In the genomic region with DNA sequence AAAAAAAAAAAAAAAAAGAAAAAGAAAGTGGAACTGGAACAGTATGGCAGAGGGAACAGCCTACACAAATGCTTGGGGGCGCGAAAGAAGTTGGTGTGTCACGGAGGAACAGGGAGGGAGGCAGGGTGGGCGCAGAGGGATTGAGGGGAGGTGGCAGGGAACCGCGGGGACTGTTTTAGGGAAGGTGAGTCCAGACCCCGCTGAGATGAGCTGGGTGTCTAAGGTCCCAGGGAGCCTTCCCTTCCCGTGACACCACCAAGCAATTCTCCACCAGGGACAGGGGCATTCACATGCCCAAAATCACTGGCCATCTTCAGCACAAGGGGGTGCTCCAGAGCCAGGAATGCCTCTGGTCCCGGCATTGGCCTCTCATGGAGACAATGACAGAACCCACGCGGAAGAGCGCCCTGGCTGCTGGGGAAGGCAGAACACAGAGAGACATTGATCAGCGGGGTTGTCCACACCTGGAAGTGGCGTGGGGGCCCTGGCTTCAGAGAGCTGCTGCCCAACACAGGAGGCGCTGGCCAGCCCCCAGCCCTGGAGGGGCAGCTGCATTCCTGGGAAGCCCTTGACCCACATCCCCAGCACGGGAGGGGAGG, we compare ENCODE assay signal across 8 cellular contexts. TPM values are rescaled to one million over a fixed set of nuclear protein-coding genes. Genes with fewer than 3 reads are reported as not detected.
DNase-seq lines count a peak whose midpoint lies in the region; ATAC-seq and TF ChIP-seq lines count a peak whose summit lies in the region.

No MANE protein-coding gene starts in this region.

- H3K4me1 Mint-ChIP-seq in activated CD4-positive, alpha-beta memory T cell treated with anti-CD3 and anti-CD28 coated beads, Interleukin-2, amount 10 ng/mL, durations not matched to agents 7 days and 5 days, result peaks cover 34% of the 10 kb centered on the region
- H3K4me1 Mint-ChIP-seq in nephron progenitor cell, result peaks cover 36% of the 10 kb centered on the region

- ATAC-seq in HG03520 (IDR thresholded peaks at IDR 0.05; ENCODE audit: unreplicated experiment) (no peak), GM19397 (IDR thresholded peaks at IDR 0.05; ENCODE audit: unreplicated experiment) (no peak)

- CTCF ChIA-PET in activated CD4-positive, alpha-beta memory T cell treated with anti-CD3 and anti-CD28 coated beads, Interleukin-2, amount 10 ng/mL, durations not matched to agents 7 days and 5 days (lab: Charles Lee), result interaction anchor here (0.8 to 2.9 kb wide), 14 partner anchors 14 to 345 kb away, joined by 3 to 14 read pairs (median 4); a partner anchor contains a TSS

- H3K27me3 Mint-ChIP-seq in activated CD4-positive, alpha-beta memory T cell treated with anti-CD3 and anti-CD28 coated beads, Interleukin-2, amount 10 ng/mL, durations not matched to agents 7 days and 5 days, result no peaks in the 10 kb centered on the region
- peaks cover 13% of the 10 kb centered on the region for H3K27me3 Mint-ChIP-seq in nephron progenitor cell (ENCODE audit: low read depth, poor library complexity)

- DNase-seq in stimulated activated naive CD4-positive, alpha-beta T cell (lab: John Stamatoyannopoulos, UW), result peak; percentile 36 to 68 (median 53)
- no peak for DNase-seq in stimulated activated naive CD4-positive, alpha-beta T cell treated with Interleukin-2 at 50 U/mL for 16 hours (lab: John Stamatoyannopoulos, UW)
- DNase-seq in NCI-H1105 treated with DMSO at 0.1 percent for 48 hours (lab: John Stamatoyannopoulos, UW) (peak; percentile 30), fibroblast of mammary gland (ENCODE audit: low read depth) (peak; percentile 76), nephron progenitor cell (peak; percentile 64)
- peak; percentile 64 for DNase-seq in activated CD4-positive, alpha-beta memory T cell treated with anti-CD3 and anti-CD28 coated beads, Interleukin-2, amount 10 ng/mL, durations not matched to agents 7 days and 5 days

- POLR2A ChIA-PET in activated CD4-positive, alpha-beta memory T cell treated with anti-CD3 and anti-CD28 coated beads, Interleukin-2, amount 10 ng/mL, durations not matched to agents 7 days and 5 days (lab: Charles Lee), result interaction anchor here (0.8 to 7.8 kb wide), 7 partner anchors 13 to 53 kb away, joined by 3 to 114 read pairs (median 6); a partner anchor contains a TSS

- H3K27ac Mint-ChIP-seq in activated CD4-positive, alpha-beta memory T cell treated with anti-CD3 and anti-CD28 coated beads, Interleukin-2, amount 10 ng/mL, durations not matched to agents 7 days and 5 days, result no peak overlapping the region
- no peak overlapping the region for H3K27ac Mint-ChIP-seq in nephron progenitor cell

- H3K9me3 Mint-ChIP-seq in activated CD4-positive, alpha-beta memory T cell treated with anti-CD3 and anti-CD28 coated beads, Interleukin-2, amount 10 ng/mL, durations not matched to agents 7 days and 5 days, result no peaks in the 10 kb centered on the region
- H3K9me3 Mint-ChIP-seq in nephron progenitor cell, result no peaks in the 10 kb centered on the region

- H3K4me3 ChIP-seq in fibroblast of mammary gland (ENCODE audit: control insufficient read depth, low read depth, low read length), result no peak overlapping the region

- H3K36me3 Mint-ChIP-seq in activated CD4-positive, alpha-beta memory T cell treated with anti-CD3 and anti-CD28 coated beads, Interleukin-2, amount 10 ng/mL, durations not matched to agents 7 days and 5 days (ENCODE audit: low read depth), result peaks cover 35% of the 10 kb centered on the region
- H3K36me3 Mint-ChIP-seq in nephron progenitor cell (ENCODE audit: low read depth), result peaks cover 27% of the 10 kb centered on the region

- peak; percentile 76 for TF ChIP-seq CTCF in fibroblast of mammary gland (conservative IDR thresholded peaks at IDR 0.05; ENCODE audit: control insufficient read depth, insufficient read depth, low read depth, low read length)
- TF ChIP-seq CTCF in nephron progenitor cell (IDR thresholded peaks at IDR 0.05), result peak; percentile 48

- peak overlapping the region; percentile 9 for H3K4me3 Mint-ChIP-seq in activated CD4-positive, alpha-beta memory T cell treated with anti-CD3 and anti-CD28 coated beads, Interleukin-2, amount 10 ng/mL, durations not matched to agents 7 days and 5 days
- H3K4me3 Mint-ChIP-seq in nephron progenitor cell, result no peak overlapping the region

RNA-seq across cellular contexts. Expression of a gene that starts 6.9 kb away (rescaled TPM):
- under 1 TPM; 0.70 to 0.88 TPM for total RNA-seq in activated CD4-positive, alpha-beta memory T cell treated with anti-CD3 and anti-CD28 coated beads, Interleukin-2, amount 10 ng/mL, durations not matched to agents 7 days and 5 days

RNA-seq across cellular contexts. Expression of a gene that starts 18.8 kb away (rescaled TPM):
- 1 to 10 TPM in 1 of 2 experiments, under 1 TPM in 1; 0.73 to 1.3 TPM for total RNA-seq in activated CD4-positive, alpha-beta memory T cell treated with anti-CD3 and anti-CD28 coated beads, Interleukin-2, amount 10 ng/mL, durations not matched to agents 7 days and 5 days

RNA-seq across cellular contexts. Expression of a gene that starts 25.9 kb away (rescaled TPM):
- total RNA-seq in activated CD4-positive, alpha-beta memory T cell treated with anti-CD3 and anti-CD28 coated beads, Interleukin-2, amount 10 ng/mL, durations not matched to agents 7 days and 5 days, result 1 to 10 TPM; 4.6 to 7.6 TPM

RNA-seq across cellular contexts. Expression of a gene that starts 32.9 kb away (rescaled TPM):
- under 1 TPM; 0.40 to 0.63 TPM for total RNA-seq in activated CD4-positive, alpha-beta memory T cell treated with anti-CD3 and anti-CD28 coated beads, Interleukin-2, amount 10 ng/mL, durations not matched to agents 7 days and 5 days

RNA-seq across cellular contexts. Expression of a gene that starts 38.4 kb away (rescaled TPM):
- 100 to 1,000 TPM; 137 to 145 TPM for total RNA-seq in activated CD4-positive, alpha-beta memory T cell treated with anti-CD3 and anti-CD28 coated beads, Interleukin-2, amount 10 ng/mL, durations not matched to agents 7 days and 5 days
